In genomic region chr2:130155956-130156623, GRCh38 we compare ENCODE assay signal across 10 cellular contexts. TPM values are rescaled to one million over a fixed set of nuclear protein-coding genes. Genes with fewer than 3 reads are reported as not detected.
A peak's percentile ranks its signal among the peaks of the same experiment; 100 is the strongest.
DNase-seq lines count a peak whose midpoint lies in the region; ATAC-seq, FAIRE-seq and TF ChIP-seq lines count a peak whose summit lies in the region.
"Not testable (repeated sequence)": the region's sequence is repeated elsewhere in the genome, so short reads cannot be mapped to it uniquely, and the experiment has no call there.
"Had no signal": no experiment of that assay in that cellular context is flagged by ENCODE, and none has a peak within 500 bp of the region (broad histone marks: within the 10 kb centered on the region; RNA-seq: fewer than 3 reads in every experiment).

No MANE protein-coding gene starts in this region.

- H3K4ac ChIP-seq in mesenchymal stem cell (ENCODE audit: low read depth in 1 of 2, low read length in 2 of 2), result not testable (repeated sequence)

- not testable (repeated sequence) for H2AFZ ChIP-seq in GM12878 (ENCODE audit: control insufficient read depth, low read depth, low read length); mesenchymal stem cell (ENCODE audit: low read depth, low read length)

- peaks cover 13% of the 10 kb centered on the region for H3K79me1 ChIP-seq in mesenchymal stem cell (replicated peaks; ENCODE audit: low read length, poor library complexity, severe bottlenecking)

- not testable (repeated sequence) for H2BK5ac ChIP-seq in mesenchymal stem cell (ENCODE audit: low read depth, low read length, poor library complexity, severe bottlenecking)

- not testable (repeated sequence) for H2BK15ac ChIP-seq in mesenchymal stem cell (ENCODE audit: low read depth, poor library complexity, severe bottlenecking)

- not testable (repeated sequence) for H3K9me3 ChIP-seq in RWPE2 (ENCODE audit: severe bottlenecking); GM12878 (replicated peaks; ENCODE audit: control insufficient read depth, insufficient read depth, low read length); mesenchymal stem cell (ENCODE audit: control insufficient read depth, low read length); stomach

- not testable (repeated sequence) for H3K4me1 ChIP-seq in RWPE2 (ENCODE audit: insufficient read depth, poor library complexity, severe bottlenecking); stomach
- H3K4me1 ChIP-seq in GM12878 (ENCODE audit: control insufficient read depth, insufficient read depth, low read length) (peaks cover 18% of the 10 kb centered on the region), mesenchymal stem cell (ENCODE audit: control insufficient read depth, insufficient read depth, low read depth, low read length) (peaks cover 11% of the 10 kb centered on the region)

- SMC1A ChIA-PET in GM12878 (lab: Charles Lee; ENCODE audit: uncharacterized antibody, unreplicated experiment), result interaction anchor here (1.0 kb wide), 1 partner anchor 177 kb away, joined by 4 read pairs; no protein-coding TSS in a partner anchor

- intact Hi-C loops in GM12878 (cut with micrococcal nuclease; ENCODE audit: unreplicated experiment), result loop anchor here (1.0 kb wide), 1 partner anchor 176 kb away; no protein-coding TSS in a partner anchor
- intact Hi-C loops in stomach (cut with DNase I; ENCODE audit: low total_unique reads), result not testable (repeated sequence)

- H2BK12ac ChIP-seq in mesenchymal stem cell (ENCODE audit: low read length in 2 of 2), result not testable (repeated sequence)

- RAD21 ChIA-PET in GM12878 (lab: Charles Lee; ENCODE audit: unreplicated experiment), result interaction anchor here (1.4 kb wide), 1 partner anchor 177 kb away, joined by 12 read pairs; no protein-coding TSS in a partner anchor

- not testable (repeated sequence) for TF ChIP-seq POLR2A in GM12878 (IDR thresholded peaks at IDR 0.05; ENCODE audit: low read depth, low read length); stomach (IDR thresholded peaks at IDR 0.05)

- BruUV-seq in GM12878 (replicated peaks; lab: Mats Ljungman, UMichigan), result not testable (repeated sequence)

- not testable (repeated sequence) for H3K36me3 ChIP-seq in RWPE2 (ENCODE audit: low read depth)
- H3K36me3 ChIP-seq in GM12878 (ENCODE audit: control insufficient read depth in 2 of 2, insufficient read depth in 2 of 2, low read length in 1 of 2) (peaks cover 0 to 22% of the 10 kb centered on the region in 2 experiments; a peak in 2 of 4 replicates), mesenchymal stem cell (ENCODE audit: control insufficient read depth in 1 of 2, insufficient read depth in 2 of 2, low read depth in 1 of 2, low read length in 2 of 2) (peaks cover 16 to 83% of the 10 kb centered on the region in 2 experiments), stomach (peaks cover 29 to 78% (median 76%) of the 10 kb centered on the region in 4 donors)

- not testable (repeated sequence) for H4K20me1 ChIP-seq in GM12878 (ENCODE audit: control insufficient read depth, insufficient read depth)

- H3K9me3 Mint-ChIP-seq in HFFc6, result not testable (repeated sequence)

- POLR2A ChIA-PET in GM12878 (lab: Charles Lee), result not testable (repeated sequence)

- not testable (repeated sequence) for H3K4me3 ChIP-seq in RWPE2 (ENCODE audit: severe bottlenecking); GM12878; mesenchymal stem cell (ENCODE audit: insufficient read depth in 1 of 2, low read depth in 1 of 2, low read length in 2 of 2); stomach

- H3K27ac ChIP-seq in RWPE2 (ENCODE audit: poor library complexity, severe bottlenecking); GM12878 (ENCODE audit: control insufficient read depth, insufficient read depth); mesenchymal stem cell (ENCODE audit: low read length, poor library complexity, severe bottlenecking); stomach: not testable (repeated sequence)

- WGBS in GM12878 (ENCODE audit: insufficient coverage, insufficient replicate concordance, low lambda C conversion rate, missing lambda C conversion rate), result 73% methylated on average over 16 of the region's 16 CpGs
- 82% methylated on average over 16 of the region's 16 CpGs for WGBS in mesenchymal stem cell
- WGBS in stomach, 5 donors, result 0 to 44% (median 27%) methylated on average over 3 to 16 of the region's 16 CpGs

- H3K79me2 ChIP-seq in GM12878 (ENCODE audit: control insufficient read depth, insufficient read depth, low read length), result not testable (repeated sequence)

- not testable (repeated sequence) for H3K14ac ChIP-seq in mesenchymal stem cell (ENCODE audit: low read length in 2 of 2)

- H3K9ac ChIP-seq in GM12878 (ENCODE audit: control insufficient read depth, insufficient read depth, low read length); mesenchymal stem cell (ENCODE audit: low read length): not testable (repeated sequence)

- not testable (repeated sequence) for H3K27ac Mint-ChIP-seq in HFFc6

- H3K27me3 Mint-ChIP-seq in HFFc6 (ENCODE audit: insufficient read depth), result not testable (repeated sequence)

- peak overlapping the region; percentile 41 for H4K8ac ChIP-seq in mesenchymal stem cell (ENCODE audit: low read length)

- FAIRE-seq in GM12878 (lab: Jason Lieb, UNC), result peak; percentile 78

- not testable (repeated sequence) for H2AK5ac ChIP-seq in mesenchymal stem cell (ENCODE audit: low read length, severe bottlenecking)

- peak; percentile 87 for DNase-seq in DMS 273 (lab: John Stamatoyannopoulos, UW; ENCODE audit: unreplicated experiment)
- DNase-seq in HFFc6, result peak; percentile 40
- DNase-seq in NCI-H2081 treated with DMSO at 0.1 percent for 48 hours (lab: John Stamatoyannopoulos, UW), result peak; percentile 39
- DNase-seq in RWPE2 (ENCODE audit: low spot score); GM12878 (ENCODE audit: low read depth, low spot score): not testable (repeated sequence)
- DNase-seq in globus pallidus (ENCODE audit: low spot score), result peak; percentile 18
- peak; percentile 52 for DNase-seq in mesenchymal stem cell
- DNase-seq in stomach, result peak; percentile 88

- not testable (repeated sequence) for H3K4me2 ChIP-seq in GM12878 (ENCODE audit: control insufficient read depth, insufficient read depth); mesenchymal stem cell (ENCODE audit: low read length, poor library complexity, severe bottlenecking)

- H2BK120ac ChIP-seq in mesenchymal stem cell (ENCODE audit: low read depth, low read length), result not testable (repeated sequence)

- ATAC-seq in RWPE2 (ENCODE audit: low read depth), result peak; percentile 30; the same call in 2 of the 3 replicates
- peak; percentile 49 for ATAC-seq in GM12878

- not testable (repeated sequence) for H3K36me3 Mint-ChIP-seq in HFFc6 (ENCODE audit: low read depth)

- H3K23ac ChIP-seq in mesenchymal stem cell (ENCODE audit: low read length in 2 of 2), result not testable (repeated sequence)

- not testable (repeated sequence) for TF ChIP-seq EP300 in GM12878 (IDR thresholded peaks at IDR 0.05; ENCODE audit: borderline replicate concordance in 1 of 2, control insufficient read depth in 1 of 2, low read depth in 2 of 2, low read length in 2 of 2); stomach (IDR thresholded peaks at IDR 0.05)

- not testable (repeated sequence) for H3K27me3 ChIP-seq in RWPE2 (ENCODE audit: insufficient read depth, poor library complexity, severe bottlenecking); GM12878 (replicated peaks in 1 of 2; ENCODE audit: control insufficient read depth in 2 of 2, insufficient read depth in 2 of 2, low read length in 1 of 2); mesenchymal stem cell (ENCODE audit: control insufficient read depth in 1 of 2, insufficient read depth in 1 of 2, low read length in 2 of 2); stomach

- H3K4me1 Mint-ChIP-seq in HFFc6 (ENCODE audit: low read depth), result not testable (repeated sequence)

- not testable (repeated sequence) for H3K18ac ChIP-seq in mesenchymal stem cell (ENCODE audit: low read depth in 1 of 2, low read length in 2 of 2)

- CTCF ChIA-PET in GM12878 (lab: Yijun Ruan, JAX), result interaction anchor here (1.1 to 1.4 kb wide), 3 partner anchors 176 to 185 kb away, joined by 4 to 17 read pairs (median 10); no protein-coding TSS in a partner anchor

- in situ Hi-C loops in GM12878 (cut with MboI), result loop anchor here (5.0 to 10.0 kb wide), 2 partner anchors 181 to 1519 kb away; no protein-coding TSS in a partner anchor

- not testable (repeated sequence) for H4K91ac ChIP-seq in mesenchymal stem cell (ENCODE audit: low read length)

- peak; percentile 49 for TF ChIP-seq RAD21 in GM12878 (IDR thresholded peaks at IDR 0.05; ENCODE audit: insufficient read depth, low read depth, low read length)

- H3K4me3 Mint-ChIP-seq in HFFc6, result not testable (repeated sequence)

- TF ChIP-seq CTCF in HFFc6 (IDR thresholded peaks at IDR 0.05) (peak; percentile 75), RWPE2 (IDR thresholded peaks at IDR 0.05; ENCODE audit: poor library complexity, severe bottlenecking) (peak; percentile 34), GM12878 (IDR thresholded peaks at IDR 0.05 in 2 of 3, conservative IDR thresholded peaks at IDR 0.05 in 1 of 3; ENCODE audit: control insufficient read depth in 2 of 3, extremely low read depth in 1 of 3, insufficient read depth in 1 of 3, low read depth in 3 of 3, low read length in 3 of 3) (peak; percentile 38 to 69 (median 47)), stomach (IDR thresholded peaks at IDR 0.05) (peak in 5 of 7 experiments; percentile 41 to 69 (median 49))

RNA-seq across cellular contexts. Expression of gene CCDC74B, which starts 11.2 kb away (rescaled TPM):
- 1 to 10 TPM; 3.1 to 6.3 (median 5.0) TPM for total RNA-seq in HFFc6 (2021; fragmentation: NEBNext Ultra II Directional; extraction: Animal tissue kit (Norgen Biotek cat#: 25700))
- 6.1 and 10.3 TPM in 2 replicates for total RNA-seq in GM12878 (2013; cell fraction: nucleolus; rRNA removed)
- total RNA-seq in GM12878 (2014; rRNA removed), result 15.3 and 17.9 TPM in 2 replicates
- total RNA-seq in GM12878 (2014; rRNA removed; fragmentation: Illumina TruSeq; extraction: Trizol), result 6.1 and 7.2 TPM in 2 replicates
- total RNA-seq in GM12878 (2021), result 14.4 and 15.3 TPM in 2 replicates
- polyA plus RNA-seq in GM12878 (2011; ENCODE audit: low read depth), result 2.8 TPM
- polyA plus RNA-seq in GM12878 (2011; rRNA removed), result 8.9 and 10.7 TPM in 2 replicates
- 13.9 and 21.5 TPM in 2 replicates for polyA plus RNA-seq in GM12878 (2011; cell fraction: cytosol; rRNA removed)
- polyA plus RNA-seq in GM12878 (2011; cell fraction: nucleus; rRNA removed), result 98.8 and 108 TPM in 2 replicates
- 6.3 and 7.4 TPM in 2 replicates for polyA plus RNA-seq in GM12878 (2012)
- polyA plus RNA-seq in GM12878 (2014; fragmentation: Illumina TruSeq; extraction: Trizol), result 2.2 and 6.5 TPM in 2 replicates
- polyA plus RNA-seq in GM12878 (2014; fragmentation: Nextera tagmentation; extraction: Ambion mirVana), result 1 to 10 TPM in 1 of 2 experiments, under 1 TPM in 1; 0.52 to 2.9 TPM
- polyA plus RNA-seq in GM12878 (2014; rRNA removed), result 21.2 and 26.2 TPM in 2 replicates
- 10 to 100 TPM in 1 of 2 experiments, 1 to 10 TPM in 1; 8.8 to 11.3 TPM for polyA plus RNA-seq in GM12878 (2016; fragmentation: Nextera tagmentation; extraction: Ambion mirVana)
- polyA minus RNA-seq in GM12878 (2011; rRNA and poly(A)+ RNA removed), result 2.9 and 8.8 TPM in 2 replicates
- 1.9 and 2.4 TPM in 2 replicates for polyA minus RNA-seq in GM12878 (2011; cell fraction: cytosol; rRNA and poly(A)+ RNA removed)
- polyA minus RNA-seq in GM12878 (2011; cell fraction: nucleus; rRNA and poly(A)+ RNA removed), result 9.1 and 10.7 TPM in 2 replicates
- polyA plus RNA-seq in mesenchymal stem cell (2013, experiment 1 of 2), result 1.3 TPM
- 1.7 TPM for polyA plus RNA-seq in mesenchymal stem cell (2013, experiment 2 of 2)
- 1 to 10 TPM in 3 of 5 donors, under 1 TPM in 1, not detected in 1; 0.89 to 2.4 (median 1.1) TPM for total RNA-seq in stomach
- polyA plus RNA-seq in stomach, result 1 to 10 TPM; 2.0 to 2.9 (median 2.4) TPM

RNA-seq across cellular contexts. Expression of gene SMPD4, which starts 25.3 kb away (rescaled TPM):
- total RNA-seq in HFFc6 (2021; fragmentation: NEBNext Ultra II Directional; extraction: Animal tissue kit (Norgen Biotek cat#: 25700)), result 10 to 100 TPM; 59.9 to 75.3 (median 64.6) TPM
- total RNA-seq in GM12878 (2013; cell fraction: nucleolus; rRNA removed), result 50.9 and 62.7 TPM in 2 replicates
- 36.1 and 45.9 TPM in 2 replicates for total RNA-seq in GM12878 (2014; rRNA removed)
- 23.7 and 27.1 TPM in 2 replicates for total RNA-seq in GM12878 (2014; rRNA removed; fragmentation: Illumina TruSeq; extraction: Trizol)
- total RNA-seq in GM12878 (2021), result 78.2 and 79.5 TPM in 2 replicates
- polyA plus RNA-seq in GM12878 (2011; ENCODE audit: low read depth), result 24.0 TPM
- polyA plus RNA-seq in GM12878 (2011; rRNA removed), result 13.7 and 26.0 TPM in 2 replicates
- polyA plus RNA-seq in GM12878 (2011; cell fraction: cytosol; rRNA removed), result 40.3 and 41.5 TPM in 2 replicates
- polyA plus RNA-seq in GM12878 (2011; cell fraction: nucleus; rRNA removed), result 206 and 236 TPM in 2 replicates
- 45.1 and 45.4 TPM in 2 replicates for polyA plus RNA-seq in GM12878 (2012)
- 23.4 and 45.4 TPM in 2 replicates for polyA plus RNA-seq in GM12878 (2014; fragmentation: Illumina TruSeq; extraction: Trizol)
- polyA plus RNA-seq in GM12878 (2014; fragmentation: Nextera tagmentation; extraction: Ambion mirVana), result 10 to 100 TPM in 1 of 2 experiments, 1 to 10 TPM in 1; 5.0 to 10.4 TPM
- 60.4 and 62.8 TPM in 2 replicates for polyA plus RNA-seq in GM12878 (2014; rRNA removed)
- polyA plus RNA-seq in GM12878 (2016; fragmentation: Nextera tagmentation; extraction: Ambion mirVana), result 10 to 100 TPM; 79.0 to 82.0 TPM
- 30.1 and 47.9 TPM in 2 replicates for polyA minus RNA-seq in GM12878 (2011; rRNA and poly(A)+ RNA removed)
- polyA minus RNA-seq in GM12878 (2011; cell fraction: cytosol; rRNA and poly(A)+ RNA removed), result 31.5 and 33.1 TPM in 2 replicates
- polyA minus RNA-seq in GM12878 (2011; cell fraction: nucleus; rRNA and poly(A)+ RNA removed), result 49.7 and 96.1 TPM in 2 replicates
- polyA plus RNA-seq in mesenchymal stem cell (2013, experiment 1 of 2), result 28.8 TPM
- 28.3 TPM for polyA plus RNA-seq in mesenchymal stem cell (2013, experiment 2 of 2)
- total RNA-seq in stomach, result 100 to 1,000 TPM in 1 of 5 donors, 10 to 100 TPM in 4; 11.4 to 109 (median 36.8) TPM
- 10 to 100 TPM; 16.2 to 35.8 (median 19.8) TPM for polyA plus RNA-seq in stomach

RNA-seq across cellular contexts. Expression of gene MZT2B, which starts 26.0 kb away (rescaled TPM):
- 100 to 1,000 TPM; 259 to 361 (median 309) TPM for total RNA-seq in HFFc6 (2021; fragmentation: NEBNext Ultra II Directional; extraction: Animal tissue kit (Norgen Biotek cat#: 25700))
- total RNA-seq in GM12878 (2013; cell fraction: nucleolus; rRNA removed), result 32.3 and 32.4 TPM in 2 replicates
- total RNA-seq in GM12878 (2014; rRNA removed), result 321 and 369 TPM in 2 replicates
- 45.7 and 51.5 TPM in 2 replicates for total RNA-seq in GM12878 (2014; rRNA removed; fragmentation: Illumina TruSeq; extraction: Trizol)
- 399 and 409 TPM in 2 replicates for total RNA-seq in GM12878 (2021)
- 73.9 TPM for polyA plus RNA-seq in GM12878 (2011; ENCODE audit: low read depth)
- polyA plus RNA-seq in GM12878 (2011; rRNA removed), result 60.4 and 104 TPM in 2 replicates
- 73.9 and 197 TPM in 2 replicates for polyA plus RNA-seq in GM12878 (2011; cell fraction: cytosol; rRNA removed)
- polyA plus RNA-seq in GM12878 (2011; cell fraction: nucleus; rRNA removed), result 64.2 and 65.3 TPM in 2 replicates
- 257 and 266 TPM in 2 replicates for polyA plus RNA-seq in GM12878 (2012)
- 7.2 TPM in 1 of 2 replicates, not detected in the other for polyA plus RNA-seq in GM12878 (2014; fragmentation: Illumina TruSeq; extraction: Trizol)
- 10 to 100 TPM in 1 of 2 experiments, 1 to 10 TPM in 1; 6.3 to 20.4 TPM for polyA plus RNA-seq in GM12878 (2014; fragmentation: Nextera tagmentation; extraction: Ambion mirVana)
- polyA plus RNA-seq in GM12878 (2014; rRNA removed), result 292 and 388 TPM in 2 replicates
- 100 to 1,000 TPM; 294 to 320 TPM for polyA plus RNA-seq in GM12878 (2016; fragmentation: Nextera tagmentation; extraction: Ambion mirVana)
- 6.4 and 15.5 TPM in 2 replicates for polyA minus RNA-seq in GM12878 (2011; rRNA and poly(A)+ RNA removed)
- 32.7 and 37.4 TPM in 2 replicates for polyA minus RNA-seq in GM12878 (2011; cell fraction: cytosol; rRNA and poly(A)+ RNA removed)
- 19.1 and 33.1 TPM in 2 replicates for polyA minus RNA-seq in GM12878 (2011; cell fraction: nucleus; rRNA and poly(A)+ RNA removed)
- polyA plus RNA-seq in mesenchymal stem cell (2013, experiment 1 of 2), result 309 TPM
- polyA plus RNA-seq in mesenchymal stem cell (2013, experiment 2 of 2), result 301 TPM
- 100 to 1,000 TPM in 2 of 5 donors, 10 to 100 TPM in 3; 52.3 to 521 (median 87.5) TPM for total RNA-seq in stomach
- polyA plus RNA-seq in stomach, result 100 to 1,000 TPM; 288 to 357 (median 354) TPM

RNA-seq across cellular contexts. Expression of gene POTEF, which starts 27.1 kb away (rescaled TPM):
- not detected for total RNA-seq in HFFc6 (2021; fragmentation: NEBNext Ultra II Directional; extraction: Animal tissue kit (Norgen Biotek cat#: 25700))
- not detected in 2 replicates for total RNA-seq in GM12878 (2013; cell fraction: nucleolus; rRNA removed)
- total RNA-seq in GM12878 (2014; rRNA removed) (0.11 TPM in 1 of 2 replicates, not detected in the other), GM12878 (2014; rRNA removed; fragmentation: Illumina TruSeq; extraction: Trizol) (not detected in 2 replicates), GM12878 (2021) (not detected in 2 replicates), stomach (under 1 TPM in 1 of 5 donors, not detected in 4; 0.18 TPM)
- not detected for polyA plus RNA-seq in GM12878 (2011; ENCODE audit: low read depth)
- polyA plus RNA-seq in GM12878 (2011; rRNA removed) (not detected in 2 replicates), GM12878 (2014; fragmentation: Illumina TruSeq; extraction: Trizol) (0.03 TPM in 1 of 2 replicates, not detected in the other), GM12878 (2014; fragmentation: Nextera tagmentation; extraction: Ambion mirVana) (not detected), GM12878 (2014; rRNA removed) (0.05 TPM in 1 of 2 replicates, not detected in the other), GM12878 (2016; fragmentation: Nextera tagmentation; extraction: Ambion mirVana) (not detected), stomach (not detected)
- polyA plus RNA-seq in GM12878 (2011; cell fraction: cytosol; rRNA removed), result not detected in 2 replicates
- not detected in 2 replicates for polyA plus RNA-seq in GM12878 (2011; cell fraction: nucleus; rRNA removed)
- polyA plus RNA-seq in GM12878 (2012), result not detected in 2 replicates
- polyA minus RNA-seq in GM12878 (2011; rRNA and poly(A)+ RNA removed), result not detected in 2 replicates
- polyA minus RNA-seq in GM12878 (2011; cell fraction: cytosol; rRNA and poly(A)+ RNA removed), result not detected in 2 replicates
- not detected in 2 replicates for polyA minus RNA-seq in GM12878 (2011; cell fraction: nucleus; rRNA and poly(A)+ RNA removed)
- polyA plus RNA-seq in mesenchymal stem cell (2013, experiment 1 of 2), result 0.11 TPM
- polyA plus RNA-seq in mesenchymal stem cell (2013, experiment 2 of 2), result 0.10 TPM
- total RNA-seq: activated naive CD4-positive, alpha-beta T cell treated with anti-CD3 and anti-CD28 coated beads, Interleukin-2, amount 50 U/mL, for 72 hours; thoracic aorta had no signal

RNA-seq across cellular contexts. Expression of gene TUBA3E, which starts 42.1 kb away (rescaled TPM):
- not detected for total RNA-seq in HFFc6 (2021; fragmentation: NEBNext Ultra II Directional; extraction: Animal tissue kit (Norgen Biotek cat#: 25700))
- total RNA-seq in GM12878 (2013; cell fraction: nucleolus; rRNA removed), result not detected in 2 replicates
- total RNA-seq in GM12878 (2014; rRNA removed), result not detected in 2 replicates
- total RNA-seq in GM12878 (2014; rRNA removed; fragmentation: Illumina TruSeq; extraction: Trizol), result not detected in 2 replicates
- total RNA-seq in GM12878 (2021), result not detected in 2 replicates
- not detected for polyA plus RNA-seq in GM12878 (2011; ENCODE audit: low read depth)
- not detected in 2 replicates for polyA plus RNA-seq in GM12878 (2011; rRNA removed)
- not detected in 2 replicates for polyA plus RNA-seq in GM12878 (2011; cell fraction: cytosol; rRNA removed)
- not detected in 2 replicates for polyA plus RNA-seq in GM12878 (2011; cell fraction: nucleus; rRNA removed)
- polyA plus RNA-seq in GM12878 (2012), result not detected in 2 replicates
- not detected in 2 replicates for polyA plus RNA-seq in GM12878 (2014; fragmentation: Illumina TruSeq; extraction: Trizol)
- not detected for polyA plus RNA-seq in GM12878 (2014; fragmentation: Nextera tagmentation; extraction: Ambion mirVana)
- not detected in 2 replicates for polyA plus RNA-seq in GM12878 (2014; rRNA removed)
- not detected for polyA plus RNA-seq in GM12878 (2016; fragmentation: Nextera tagmentation; extraction: Ambion mirVana)
- not detected in 2 replicates for polyA minus RNA-seq in GM12878 (2011; rRNA and poly(A)+ RNA removed)
- polyA minus RNA-seq in GM12878 (2011; cell fraction: cytosol; rRNA and poly(A)+ RNA removed), result not detected in 2 replicates
- polyA minus RNA-seq in GM12878 (2011; cell fraction: nucleus; rRNA and poly(A)+ RNA removed), result not detected in 2 replicates
- polyA plus RNA-seq in mesenchymal stem cell (2013, experiment 1 of 2), result not detected
- not detected for polyA plus RNA-seq in mesenchymal stem cell (2013, experiment 2 of 2)
- not detected for total RNA-seq in stomach
- polyA plus RNA-seq in stomach, result not detected
- total RNA-seq: activated naive CD4-positive, alpha-beta T cell treated with anti-CD3 and anti-CD28 coated beads, Interleukin-2, amount 50 U/mL, for 72 hours; thoracic aorta had no signal
